7 cellular contexts compared by ENCODE assay signal in the genomic region with DNA sequence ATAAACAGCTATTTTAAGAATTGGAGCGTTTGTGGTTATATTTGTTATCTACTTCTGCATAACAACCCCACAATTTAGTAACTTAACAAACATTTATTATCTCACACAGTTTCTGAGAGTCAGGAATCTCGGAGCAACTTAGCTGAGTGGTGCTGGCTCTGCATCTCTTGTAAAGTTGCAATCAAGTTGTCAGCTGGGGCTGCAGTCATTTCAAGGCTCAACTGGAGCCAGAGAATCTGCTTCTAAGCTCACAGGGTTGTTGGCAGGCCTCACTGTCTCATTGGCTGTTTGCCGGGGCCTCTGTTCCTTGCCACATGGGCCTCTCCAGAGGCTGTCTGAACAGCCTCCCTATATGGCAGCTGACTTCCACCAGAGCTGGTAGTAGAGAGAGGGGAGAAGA.
"Had no signal": no experiment of that assay in that cellular context is flagged by ENCODE, and none has a peak within 500 bp of the region (broad histone marks: within the 10 kb centered on the region; RNA-seq: fewer than 3 reads in every experiment).

No MANE protein-coding gene starts in this region.

- DNase-seq: H9, HCEC 1CT had no signal

- H2AFZ ChIP-seq: GM23338 had no signal

- H3K36me3 Mint-ChIP-seq: IgD-negative memory B cell had no signal

- FAIRE-seq: H1, H54, HTR-8/SVneo had no signal

- H3K4me3 ChIP-seq: GM23338 had no signal

- ATAC-seq: GM23338 had no signal

- H3K4me1 Mint-ChIP-seq: IgD-negative memory B cell had no signal

- H3K9me3 Mint-ChIP-seq: H9 had no signal

- H3K27ac Mint-ChIP-seq: GM23338, H9, IgD-negative memory B cell had no signal

- H3K4me2 ChIP-seq: GM23338 had no signal

- H3K4me3 Mint-ChIP-seq: GM23338, H9, IgD-negative memory B cell had no signal
